4 cellular contexts compared by ENCODE assay signal in the genomic region with DNA sequence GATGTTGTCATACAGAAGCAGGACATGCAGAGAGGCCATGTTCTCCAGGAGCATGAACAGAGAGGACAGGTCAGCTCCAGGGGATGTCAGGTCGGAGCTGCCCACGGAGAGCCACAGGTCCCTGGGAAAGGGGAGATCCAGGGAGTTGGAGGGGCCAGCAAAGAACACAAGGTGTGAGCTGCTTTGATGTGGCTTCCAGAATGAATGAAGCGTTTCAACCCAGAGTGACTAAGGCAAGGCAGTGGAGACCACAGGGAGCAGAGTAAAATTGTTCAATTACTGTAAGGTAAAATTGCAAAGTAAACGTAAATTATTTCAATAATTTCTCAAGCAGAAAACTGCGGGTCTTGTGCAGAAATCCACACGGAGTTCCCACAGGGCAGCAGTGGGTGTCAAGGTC. TPM values are rescaled to one million over a fixed set of nuclear protein-coding genes. Genes with fewer than 3 reads are reported as not detected.
"Had no signal": no experiment of that assay in that cellular context is flagged by ENCODE, and none has a peak within 500 bp of the region (broad histone marks: within the 10 kb centered on the region; RNA-seq: fewer than 3 reads in every experiment).

No MANE protein-coding gene starts in this region.

- ATAC-seq: GM12878 had no signal

- DNase-seq: GDM1, GF-D8 had no signal

RNA-seq across cellular contexts. Expression of a gene that starts 5.6 kb away (rescaled TPM):
- total RNA-seq: G401, GM12878 had no signal

RNA-seq across cellular contexts. Expression of a gene that starts 12.9 kb away (rescaled TPM):
- total RNA-seq: G401, GM12878 had no signal

RNA-seq across cellular contexts. Expression of a gene that starts 39.1 kb away (rescaled TPM):
- total RNA-seq: G401, GM12878 had no signal
